Comparison of ENCODE assay signal across 1 cellular context in genomic region chr14:71918955-71919354, GRCh38.
TF ChIP-seq lines count a peak whose summit lies in the region.

No MANE protein-coding gene starts in this region.

TF ChIP-seq in H1, 55 proteins besides CTCF, POLR2A, EP300 and RAD21:
- TF ChIP-seq SIN3A (conservative IDR thresholded peaks at IDR 0.05 in 1 of 2, IDR thresholded peaks at IDR 0.05 in 1 of 2; ENCODE audit: low read depth in 1 of 2, low read length in 2 of 2) (no peak), SRF (IDR thresholded peaks at IDR 0.05; ENCODE audit: low read depth, low read length) (peak; percentile 94), JUND (IDR thresholded peaks at IDR 0.05; ENCODE audit: low read length) (no peak), SP2 (IDR thresholded peaks at IDR 0.05; ENCODE audit: low read length) (no peak)
